Comparison of ENCODE assay signal across 8 cellular contexts in the genomic region with DNA sequence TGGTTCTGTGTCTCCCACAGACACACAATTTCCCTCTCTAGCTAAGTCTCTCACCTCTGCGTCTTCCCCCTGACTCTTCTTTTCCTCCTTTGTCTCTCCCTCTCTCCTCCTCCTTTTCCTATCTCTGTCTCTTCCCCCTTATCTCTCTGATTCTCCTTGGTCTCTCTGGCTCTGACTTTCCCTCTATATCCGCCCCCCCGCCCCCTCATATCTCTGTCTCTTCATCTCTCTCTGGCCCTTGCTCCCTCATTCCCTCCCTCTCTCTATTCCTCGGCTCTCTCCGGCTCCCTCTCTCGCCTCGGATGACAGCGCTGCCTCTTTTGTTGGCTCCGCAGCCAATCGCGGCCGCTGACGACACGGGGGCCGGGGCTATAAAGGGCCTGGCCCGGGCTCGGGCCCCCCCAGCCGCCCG. TPM values are rescaled to one million over a fixed set of nuclear protein-coding genes. Genes with fewer than 3 reads are reported as not detected.
A peak's percentile ranks its signal among the peaks of the same experiment; 100 is the strongest.
DNase-seq lines count a peak whose midpoint lies in the region; ATAC-seq, FAIRE-seq and TF ChIP-seq lines count a peak whose summit lies in the region.

A gene (plus strand): TSS at position 404 of the 412 bp plus-strand sequence. CDS start 195 bp downstream, outside the sequence.

- peaks cover 14% of the 10 kb centered on the region; the same call in 1 of the 2 replicates for H3K36me3 ChIP-seq in KOPT-K1 (ENCODE audit: insufficient read depth, low read length)
- no peaks in the 10 kb centered on the region for H3K36me3 ChIP-seq in stomach

- H3K4me3 ChIP-seq in fibroblast of the aortic adventitia (ENCODE audit: low read depth, low read length) (peak within 1 kb of the TSS; percentile 80), stomach (peak within 1 kb of the TSS; percentile 59 to 74 (median 61))

- no peak for TF ChIP-seq EP300 in stomach (IDR thresholded peaks at IDR 0.05)

- DNase-seq in AG20443 (ENCODE audit: low spot score): peak; percentile 93
- peak; percentile 41 for DNase-seq in RCC 7860 (ENCODE audit: low spot score)
- DNase-seq in fibroblast of the aortic adventitia (ENCODE audit: low read depth): peak; percentile 73
- DNase-seq in naive thymus-derived CD8-positive, alpha-beta T cell: peak in 9 of 10 donors; percentile 42 to 84 (median 55)
- DNase-seq in stomach: peak; percentile 75

- no peaks in the 10 kb centered on the region for H3K9me3 ChIP-seq in KOPT-K1 (ENCODE audit: insufficient read depth, low read length, poor library complexity, severe bottlenecking)
- H3K9me3 ChIP-seq in stomach: no peaks in the 10 kb centered on the region

- H3K27me3 ChIP-seq in stomach: peaks cover 0 to 38% (median 0%) of the 10 kb centered on the region in 3 donors

- no peaks in the 10 kb centered on the region for H3K9me3 Mint-ChIP-seq in activated T-helper 17 cell treated with anti-CD3 and anti-CD28 coated beads, Interleukin-2, amount 50 U/mL, for 72 hours
- no peaks in the 10 kb centered on the region for H3K9me3 Mint-ChIP-seq in naive thymus-derived CD8-positive, alpha-beta T cell

- H3K4me1 ChIP-seq in stomach: peaks cover 22 to 51% (median 47%) of the 10 kb centered on the region in 4 donors

- POLR2A ChIA-PET in naive thymus-derived CD8-positive, alpha-beta T cell (lab: Charles Lee): interaction anchor here (0.6 to 2.8 kb wide), 10 partner anchors 10 to 231 kb away, joined by 3 to 19 read pairs (median 4); a partner anchor contains a TSS

- peak; percentile 28 for ATAC-seq in GM19328 (IDR thresholded peaks at IDR 0.05; ENCODE audit: unreplicated experiment)
- ATAC-seq in activated T-helper 17 cell treated with anti-CD3 and anti-CD28 coated beads, Interleukin-2, amount 50 U/mL, for 72 hours (replicated peaks): peak; percentile 81
- ATAC-seq in naive thymus-derived CD8-positive, alpha-beta T cell: peak; percentile 58 to 66

- peak within 1 kb of the TSS; percentile 81 for H3K27ac Mint-ChIP-seq in activated T-helper 17 cell treated with anti-CD3 and anti-CD28 coated beads, Interleukin-2, amount 50 U/mL, for 72 hours
- peak within 1 kb of the TSS; percentile 70 to 92 (median 85) for H3K27ac Mint-ChIP-seq in naive thymus-derived CD8-positive, alpha-beta T cell

- peak within 1 kb of the TSS; percentile 84 for H3K4me3 Mint-ChIP-seq in activated T-helper 17 cell treated with anti-CD3 and anti-CD28 coated beads, Interleukin-2, amount 50 U/mL, for 72 hours
- H3K4me3 Mint-ChIP-seq in naive thymus-derived CD8-positive, alpha-beta T cell: peak within 1 kb of the TSS; percentile 86 to 95 (median 90)

- H3K27ac ChIP-seq in KOPT-K1 (ENCODE audit: low read depth, low read length, poor library complexity, severe bottlenecking) (peak within 1 kb of the TSS; percentile 70), stomach (peak within 1 kb of the TSS; percentile 54 to 79 (median 65))

- no peak for TF ChIP-seq POLR2A in stomach (IDR thresholded peaks at IDR 0.05)

- TF ChIP-seq CTCF in fibroblast of the aortic adventitia (IDR thresholded peaks at IDR 0.05; ENCODE audit: insufficient read depth, low read length): no peak
- no peak for TF ChIP-seq CTCF in stomach (IDR thresholded peaks at IDR 0.05)

- intact Hi-C loops in stomach (cut with DNase I; ENCODE audit: low total_unique reads): loop anchor here (5.0 to 10.0 kb wide), 2 partner anchors 52 to 195 kb away; no protein-coding TSS in a partner anchor

- H3K36me3 Mint-ChIP-seq in activated T-helper 17 cell treated with anti-CD3 and anti-CD28 coated beads, Interleukin-2, amount 50 U/mL, for 72 hours (ENCODE audit: low read depth): no peaks in the 10 kb centered on the region
- no peaks in the 10 kb centered on the region for H3K36me3 Mint-ChIP-seq in naive thymus-derived CD8-positive, alpha-beta T cell

- H3K4me1 Mint-ChIP-seq in activated T-helper 17 cell treated with anti-CD3 and anti-CD28 coated beads, Interleukin-2, amount 50 U/mL, for 72 hours: peaks cover 45% of the 10 kb centered on the region
- peaks cover 29 to 50% (median 38%) of the 10 kb centered on the region in 4 donors for H3K4me1 Mint-ChIP-seq in naive thymus-derived CD8-positive, alpha-beta T cell

- no peak for FAIRE-seq in RCC 7860 (lab: Jason Lieb, UNC)

- no peaks in the 10 kb centered on the region for H3K27me3 Mint-ChIP-seq in activated T-helper 17 cell treated with anti-CD3 and anti-CD28 coated beads, Interleukin-2, amount 50 U/mL, for 72 hours
- H3K27me3 Mint-ChIP-seq in naive thymus-derived CD8-positive, alpha-beta T cell: no peaks in the 10 kb centered on the region

- 0 to 1% (median 1%) methylated on average over 14 to 19 of the region's 19 CpGs for WGBS in stomach, 5 donors

RNA-seq across cellular contexts. Expression of the gene that starts here (rescaled TPM):
- total RNA-seq in activated T-helper 17 cell treated with anti-CD3 and anti-CD28 coated beads, Interleukin-2, amount 50 U/mL, for 72 hours: 10 to 100 TPM in 1 of 2 donors, 1 to 10 TPM in 1; 7.4 to 14.1 TPM
- total RNA-seq in fibroblast of the aortic adventitia (ENCODE audit: low replicate concordance): 2.4 and 4.7 TPM in 2 replicates
- total RNA-seq in naive thymus-derived CD8-positive, alpha-beta T cell: 1 to 10 TPM; 5.8 to 7.7 TPM
- 1 to 10 TPM in 1 of 3 donors, under 1 TPM in 2; 0.82 to 1.5 (median 0.99) TPM for polyA plus RNA-seq in naive thymus-derived CD8-positive, alpha-beta T cell
- 1 to 10 TPM in 3 of 5 donors, under 1 TPM in 2; 0.29 to 4.6 (median 1.7) TPM for total RNA-seq in stomach
- 1 to 10 TPM; 1.1 to 6.5 (median 3.5) TPM for polyA plus RNA-seq in stomach

Comparison
In these comparisons a context has a peak if more than half of its experiments do, and no peak if none do; other contexts are left out.
1. Peak in every context shown above with its lines: DNase-seq, ATAC-seq, H3K4me3 ChIP-seq and H3K27ac ChIP-seq.
2. DNase-seq: peak in every context shown above with its lines; median percentile 93 in AG20443; 75 in stomach; 73 in fibroblast of the aortic adventitia; 55 in naive thymus-derived CD8-positive, alpha-beta T cell; 41 in RCC 7860.
3. ATAC-seq: peak in every context shown above with its lines; median percentile 81 in activated T-helper 17 cell treated with anti-CD3 and anti-CD28 coated beads, Interleukin-2, amount 50 U/mL, for 72 hours; 62 in naive thymus-derived CD8-positive, alpha-beta T cell; 28 in GM19328.